Comparison of ENCODE assay signal across 20 cellular contexts in genomic region chr7:81162771-81163525, GRCh38.
DNase-seq lines count a peak whose midpoint lies in the region; ATAC-seq and TF ChIP-seq lines count a peak whose summit lies in the region.
"Had no signal": no experiment of that assay in that cellular context is flagged by ENCODE, and none has a peak within 500 bp of the region (broad histone marks: within the 10 kb centered on the region; RNA-seq: fewer than 3 reads in every experiment).

No MANE protein-coding gene starts in this region.

- BruUV-seq in mammary epithelial cell (replicated peaks; lab: Mats Ljungman, UMichigan), result no TSS peak

- in situ Hi-C loops in mammary epithelial cell (cut with MboI; ENCODE audit: low sequenced_read_pairs in 2 of 2), result loop anchor here in 1 of 2 donors (25.0 kb wide), 1 partner anchor 101 kb away; no protein-coding TSS in a partner anchor

- no peak overlapping the region for H2AFZ ChIP-seq in OCI-LY3 (ENCODE audit: low read depth, low read length)
- peak overlapping the region; percentile 52 for H2AFZ ChIP-seq in mammary epithelial cell (ENCODE audit: low read depth, low read length)

- H3K9ac ChIP-seq in OCI-LY3 (ENCODE audit: low read length), result no peak overlapping the region
- H3K9ac ChIP-seq in mammary epithelial cell (ENCODE audit: insufficient read depth, low read length), result no peak overlapping the region

- H3K4me2 ChIP-seq in OCI-LY3 (ENCODE audit: low read length) (peak overlapping the region; percentile 37), mammary epithelial cell (ENCODE audit: insufficient read depth, low read depth, low read length) (no peak overlapping the region)

- DNase-seq in DMS53 (lab: John Stamatoyannopoulos, UW), result peak; percentile 45
- DNase-seq in mammary epithelial cell, result peak; percentile 82
- peak; percentile 43 for DNase-seq in kidney tubule cell (ENCODE audit: low spot score)
- DNase-seq in GM10248 (ENCODE audit: extremely low spot score), result no peak
- no peak for DNase-seq in activated gamma-delta T cell treated with Interleukin-2 at 50 U/mL for 16 hours
- no peak for DNase-seq in thyroid gland
- DNase-seq in stimulated activated naive CD8-positive, alpha-beta T cell treated with anti-CD3 and anti-CD28 coated beads, Interleukin-15, Interleukin-2, amounts not matched to agents 100 U/mL and 50 U/mL, for 24 hours, result no peak
- DNase-seq: activated CD4-positive, alpha-beta memory T cell treated with anti-CD3 and anti-CD28 coated beads, Interleukin-2, amount 10 ng/mL, durations not matched to agents 7 days and 5 days; activated naive CD4-positive, alpha-beta T cell treated with anti-CD3 and anti-CD28 coated beads, Interleukin-2, amount 10 ng/mL, durations not matched to agents 7 days and 5 days; activated T-cell treated with anti-CD3 and anti-CD28 coated beads, Interleukin-2, amount 50 U/mL, for 1 hour; CD4-positive, CD25-positive, alpha-beta regulatory T cell; gastrocnemius medialis; left ventricle myocardium inferior; nucleus accumbens; right lobe of liver; stimulated activated naive CD8-positive, alpha-beta T cell treated with anti-CD3 and anti-CD28 coated beads, Interleukin-15, amount 100 ng/mL, for 72 hours; upper lobe of right lung had no signal

- H4K20me1 ChIP-seq in OCI-LY3 (ENCODE audit: insufficient read depth, low read length) (no peaks in the 10 kb centered on the region), mammary epithelial cell (ENCODE audit: insufficient read depth, low read length) (no peaks in the 10 kb centered on the region)

- H3K27ac ChIP-seq in OCI-LY3 (ENCODE audit: low read length) (no peak overlapping the region), mammary epithelial cell (ENCODE audit: insufficient read depth, low read depth, low read length) (no peak overlapping the region), thyroid gland (no peak overlapping the region)
- H3K27ac ChIP-seq: ascending aorta, coronary artery, gastrocnemius medialis, left ventricle myocardium inferior, right lobe of liver, upper lobe of right lung had no signal

- POLR2A ChIA-PET in GM10248 (lab: Yijun Ruan, JAX), result no interaction called here

- H3K4me1 ChIP-seq in OCI-LY3 (ENCODE audit: low read length), result peaks cover 35% of the 10 kb centered on the region
- H3K4me1 ChIP-seq in mammary epithelial cell (ENCODE audit: insufficient read depth, low read length), result peaks cover 9% of the 10 kb centered on the region
- H3K4me1 ChIP-seq in thyroid gland, result no peaks in the 10 kb centered on the region
- H3K4me1 ChIP-seq: ascending aorta, gastrocnemius medialis, right lobe of liver, upper lobe of right lung had no signal

- intact Hi-C loops in mammary epithelial cell (cut with micrococcal nuclease) (no loop called here), thyroid gland (cut with DNase I) (no loop called here)

- H3K4me3 ChIP-seq in OCI-LY3 (ENCODE audit: low read length) (no peak overlapping the region), mammary epithelial cell (replicated peaks in 1 of 3; ENCODE audit: insufficient read depth in 1 of 3, low read depth in 2 of 3, low read length in 3 of 3) (no peak overlapping the region), thyroid gland (replicated peaks in 1 of 3) (no peak overlapping the region)
- H3K4me3 ChIP-seq: ascending aorta, coronary artery, gastrocnemius medialis, left ventricle myocardium inferior, right lobe of liver, upper lobe of right lung had no signal

- ATAC-seq in stimulated activated naive CD8-positive, alpha-beta T cell treated with anti-CD3 and anti-CD28 coated beads, Interleukin-15, Interleukin-2, amounts not matched to agents 100 U/mL and 50 U/mL, for 24 hours, result no peak
- ATAC-seq: gastrocnemius medialis; right lobe of liver; stimulated activated naive CD8-positive, alpha-beta T cell treated with anti-CD3 and anti-CD28 coated beads, Interleukin-15, amount 100 ng/mL, for 72 hours; upper lobe of right lung had no signal

- H3K27me3 ChIP-seq in OCI-LY3 (ENCODE audit: low read depth, low read length) (peaks cover 6% of the 10 kb centered on the region; the same call in 1 of the 2 replicates), mammary epithelial cell (ENCODE audit: insufficient read depth, low read length) (no peaks in the 10 kb centered on the region), thyroid gland (no peaks in the 10 kb centered on the region)
- H3K27me3 ChIP-seq: ascending aorta, gastrocnemius medialis, right lobe of liver, upper lobe of right lung had no signal

- TF ChIP-seq POLR2A in thyroid gland (IDR thresholded peaks at IDR 0.05), result no peak

- no peaks in the 10 kb centered on the region for H3K36me3 ChIP-seq in OCI-LY3 (replicated peaks; ENCODE audit: low read depth, low read length)
- no peaks in the 10 kb centered on the region for H3K36me3 ChIP-seq in mammary epithelial cell (ENCODE audit: insufficient read depth, low read length)
- H3K36me3 ChIP-seq in thyroid gland, result no peaks in the 10 kb centered on the region
- H3K36me3 ChIP-seq: ascending aorta, gastrocnemius medialis, left ventricle myocardium inferior, right lobe of liver, upper lobe of right lung had no signal

- H3K79me2 ChIP-seq in OCI-LY3 (ENCODE audit: low read length), result no peaks in the 10 kb centered on the region
- no peaks in the 10 kb centered on the region for H3K79me2 ChIP-seq in mammary epithelial cell (ENCODE audit: insufficient read depth, low read length)

- TF ChIP-seq CTCF in OCI-LY3 (IDR thresholded peaks at IDR 0.05; ENCODE audit: low read depth, low read length) (no peak), mammary epithelial cell (conservative IDR thresholded peaks at IDR 0.05 in 1 of 2, IDR thresholded peaks at IDR 0.05 in 1 of 2; ENCODE audit: extremely low read depth in 1 of 2, insufficient read depth in 1 of 2, low read depth in 1 of 2, low read length in 2 of 2) (no peak), GM10248 (IDR thresholded peaks at IDR 0.05; ENCODE audit: control extremely low read depth, extremely low read depth, low read depth, missing control alignments) (no peak), thyroid gland (IDR thresholded peaks at IDR 0.05) (no peak)

- dilution Hi-C loops in mammary epithelial cell (cut with HindIII; ENCODE audit: low sequenced_read_pairs), result no loop called here

- 61% methylated on average over 7 of the region's 7 CpGs for WGBS in mammary epithelial cell (ENCODE audit: low coverage, missing lambda C conversion rate)
- WGBS in thyroid gland, 2 donors, result 94 to 95% methylated on average over 7 of the region's 7 CpGs

- CTCF ChIA-PET in mammary epithelial cell (lab: Charles Lee; ENCODE audit: low non-redundant PET) (no interaction called here), GM10248 (lab: Yijun Ruan, JAX) (no interaction called here)

- H3K9me3 ChIP-seq in OCI-LY3 (ENCODE audit: insufficient read depth, low read length), result no peaks in the 10 kb centered on the region
- no peaks in the 10 kb centered on the region for H3K9me3 ChIP-seq in mammary epithelial cell (replicated peaks; ENCODE audit: insufficient read depth, low read length)
- H3K9me3 ChIP-seq in thyroid gland, result no peaks in the 10 kb centered on the region
- H3K9me3 ChIP-seq: ascending aorta, gastrocnemius medialis, left ventricle myocardium inferior, right lobe of liver, upper lobe of right lung had no signal

Comparison
In these comparisons a context has a peak if more than half of its experiments do, and no peak if none do; other contexts are left out.
1. DNase-seq: peak in DMS53 (single experiment), mammary epithelial cell (single experiment) and kidney tubule cell (single experiment); none in GM10248 (single experiment), activated gamma-delta T cell treated with Interleukin-2 at 50 U/mL for 16 hours (single experiment), thyroid gland (0 of 2) and stimulated activated naive CD8-positive, alpha-beta T cell treated with anti-CD3 and anti-CD28 coated beads, Interleukin-15, Interleukin-2, amounts not matched to agents 100 U/mL and 50 U/mL, for 24 hours (single experiment).